In the genomic region with DNA sequence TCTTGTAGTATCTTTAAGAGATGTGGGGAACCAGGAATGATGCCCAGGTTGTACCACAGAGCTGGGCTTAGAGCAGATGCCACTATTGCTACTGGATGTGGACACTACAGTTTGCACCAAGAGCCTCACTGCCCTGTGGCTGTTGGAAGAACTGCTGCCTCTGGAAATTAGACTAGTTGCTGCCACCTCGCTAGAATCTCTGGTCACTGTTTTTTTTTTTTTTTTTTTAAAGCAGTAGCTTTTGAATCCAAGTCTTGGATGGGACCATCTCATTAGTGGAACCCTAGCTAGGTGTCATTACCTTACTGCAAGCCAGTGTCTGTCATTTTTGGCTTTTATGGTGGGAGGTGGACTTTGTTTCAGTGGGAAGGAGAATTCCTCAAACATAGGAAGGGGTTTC, we compare ENCODE assay signal across 11 cellular contexts.
DNase-seq lines count a peak whose midpoint lies in the region; ATAC-seq and TF ChIP-seq lines count a peak whose summit lies in the region.
"Had no signal": no experiment of that assay in that cellular context is flagged by ENCODE, and none has a peak within 500 bp of the region (broad histone marks: within the 10 kb centered on the region; RNA-seq: fewer than 3 reads in every experiment).

No MANE protein-coding gene starts in this region.

- no peaks in the 10 kb centered on the region for H3K9me3 Mint-ChIP-seq in activated CD4-positive, alpha-beta memory T cell treated with anti-CD3 and anti-CD28 coated beads, Interleukin-2, amount 10 ng/mL, durations not matched to agents 7 days and 5 days
- no peaks in the 10 kb centered on the region for H3K9me3 Mint-ChIP-seq in nephron progenitor cell
- H3K9me3 Mint-ChIP-seq: CD4-positive, alpha-beta T cell had no signal

- no peaks in the 10 kb centered on the region for H3K36me3 ChIP-seq in HCT116 (ENCODE audit: control insufficient read depth in 1 of 2, insufficient read depth in 2 of 2, low read length in 2 of 2)
- H3K36me3 ChIP-seq in brain microvascular endothelial cell (replicated peaks): no peaks in the 10 kb centered on the region
- H3K36me3 ChIP-seq in left lung: no peaks in the 10 kb centered on the region
- H3K36me3 ChIP-seq: cardiac muscle cell had no signal

- ATAC-seq in HCT116 (peak; percentile 86), left lung (peak; percentile 29), GM21529 (IDR thresholded peaks at IDR 0.05; ENCODE audit: unreplicated experiment) (no peak)

- no peak overlapping the region for H3K27ac Mint-ChIP-seq in activated CD4-positive, alpha-beta memory T cell treated with anti-CD3 and anti-CD28 coated beads, Interleukin-2, amount 10 ng/mL, durations not matched to agents 7 days and 5 days
- H3K27ac Mint-ChIP-seq in nephron progenitor cell: no peak overlapping the region
- H3K27ac Mint-ChIP-seq: CD4-positive, alpha-beta T cell had no signal

- TF ChIP-seq CTCF in HCT116 (IDR thresholded peaks at IDR 0.05 in 2 of 3, conservative IDR thresholded peaks at IDR 0.05 in 1 of 3; ENCODE audit: borderline replicate concordance in 1 of 3, insufficient read depth in 1 of 3, low read depth in 2 of 3, low read length in 2 of 3) (peak in 2 of 3 experiments; percentile 20 to 38; a peak in 3 of 6 replicates), brain microvascular endothelial cell (IDR thresholded peaks at IDR 0.05; ENCODE audit: low read depth, low read length, missing control alignments) (peak; percentile 40), left lung (IDR thresholded peaks at IDR 0.05) (no peak), nephron progenitor cell (IDR thresholded peaks at IDR 0.05) (no peak)

- in situ Hi-C loops in ACHN (cut with HindIII; ENCODE audit: low pct_ligation_motif_present, low pct_unique_long_range_greater_than_20kb, low sequenced_read_pairs): no loop called here
- in situ Hi-C loops in brain microvascular endothelial cell (cut with HindIII; ENCODE audit: low pct_ligation_motif_present, low sequenced_read_pairs): no loop called here

- POLR2A ChIA-PET in HCT116 (lab: Charles Lee): interaction anchor here (1.1 kb wide), 1 partner anchor 604 kb away, joined by 3 read pairs; no protein-coding TSS in a partner anchor
- POLR2A ChIA-PET in activated CD4-positive, alpha-beta memory T cell treated with anti-CD3 and anti-CD28 coated beads, Interleukin-2, amount 10 ng/mL, durations not matched to agents 7 days and 5 days (lab: Charles Lee): interaction anchor here (1.2 kb wide), 1 partner anchor 221 kb away, joined by 3 read pairs; no protein-coding TSS in a partner anchor

- no peak overlapping the region for H3K4me3 ChIP-seq in HCT116 (replicated peaks in 1 of 2; ENCODE audit: low read depth in 1 of 2, low read length in 2 of 2)
- H3K4me3 ChIP-seq in brain microvascular endothelial cell (ENCODE audit: low read depth, low read length): no peak overlapping the region
- H3K4me3 ChIP-seq in left lung: no peak overlapping the region
- H3K4me3 ChIP-seq: cardiac muscle cell, SJSA1 had no signal

- no peak for TF ChIP-seq POLR2A in HCT116 (IDR thresholded peaks at IDR 0.05; ENCODE audit: borderline replicate concordance, extremely low read depth, insufficient read depth, insufficient read length)

- no peaks in the 10 kb centered on the region for H3K9me2 ChIP-seq in HCT116 (ENCODE audit: insufficient read depth)

- RAD21 ChIA-PET in HCT116 (lab: Charles Lee; ENCODE audit: low non-redundant PET in 1 of 2, low total read pairs in 2 of 2, uncharacterized antibody in 2 of 2, unreplicated experiment in 2 of 2): no interaction called here

- peaks cover 9% of the 10 kb centered on the region; the same call in 1 of the 2 replicates for H3K79me2 ChIP-seq in HCT116 (ENCODE audit: insufficient read depth, low read length)

- H3K9me3 ChIP-seq in HCT116 (ENCODE audit: control insufficient read depth in 1 of 2, insufficient read depth in 1 of 2, low read depth in 1 of 2, low read length in 2 of 2) (no peaks in the 10 kb centered on the region), left lung (no peaks in the 10 kb centered on the region)

- peaks cover 14% of the 10 kb centered on the region for H3K4me1 Mint-ChIP-seq in activated CD4-positive, alpha-beta memory T cell treated with anti-CD3 and anti-CD28 coated beads, Interleukin-2, amount 10 ng/mL, durations not matched to agents 7 days and 5 days
- peaks cover 30% of the 10 kb centered on the region for H3K4me1 Mint-ChIP-seq in nephron progenitor cell

- intact Hi-C loops in HCT116 (cut with micrococcal nuclease): loop anchor here (5.0 kb wide), 1 partner anchor 60 kb away; no protein-coding TSS in a partner anchor
- intact Hi-C loops in left lung (cut with DNase I): no loop called here

- H3K4me1 ChIP-seq in HCT116 (ENCODE audit: control insufficient read depth in 1 of 2, insufficient read depth in 2 of 2, low read length in 2 of 2): peaks cover 8 to 10% of the 10 kb centered on the region in 2 experiments
- peaks cover under 1 to 8% of the 10 kb centered on the region in 2 donors for H3K4me1 ChIP-seq in left lung
- H3K4me1 ChIP-seq: SJSA1 had no signal

- no peak overlapping the region for H3K4me2 ChIP-seq in HCT116 (ENCODE audit: low read length)

- peak; percentile 38 for DNase-seq in ACHN
- DNase-seq in HCT116 (ENCODE audit: low read depth, low spot score): no peak
- peak; percentile 47 for DNase-seq in brain microvascular endothelial cell
- no peak for DNase-seq in left lung
- no peak for DNase-seq in activated CD4-positive, alpha-beta memory T cell treated with anti-CD3 and anti-CD28 coated beads, Interleukin-2, amount 10 ng/mL, durations not matched to agents 7 days and 5 days
- DNase-seq in nephron progenitor cell: no peak
- DNase-seq in NCI-H774 (lab: John Stamatoyannopoulos, UW): no peak
- DNase-seq: CD4-positive, alpha-beta T cell had no signal

- peaks cover 12% of the 10 kb centered on the region for H3K36me3 Mint-ChIP-seq in activated CD4-positive, alpha-beta memory T cell treated with anti-CD3 and anti-CD28 coated beads, Interleukin-2, amount 10 ng/mL, durations not matched to agents 7 days and 5 days (ENCODE audit: low read depth)
- H3K36me3 Mint-ChIP-seq in nephron progenitor cell (ENCODE audit: low read depth): peaks cover 28% of the 10 kb centered on the region

- H3K27me3 ChIP-seq in HCT116 (ENCODE audit: insufficient read depth, low read length) (no peaks in the 10 kb centered on the region), brain microvascular endothelial cell (replicated peaks) (no peaks in the 10 kb centered on the region), left lung (no peaks in the 10 kb centered on the region)
- H3K27me3 ChIP-seq: cardiac muscle cell, SJSA1 had no signal

- peak; percentile 33; the same call in 1 of the 2 replicates for TF ChIP-seq RAD21 in HCT116 (IDR thresholded peaks at IDR 0.05; ENCODE audit: low read depth)

- H4K20me1 ChIP-seq in HCT116 (ENCODE audit: insufficient read depth): no peaks in the 10 kb centered on the region

- H3K27ac ChIP-seq in HCT116 (ENCODE audit: low read depth, low read length) (no peak overlapping the region), brain microvascular endothelial cell (no peak overlapping the region), left lung (no peak overlapping the region)
- H3K27ac ChIP-seq: cardiac muscle cell, SJSA1 had no signal

- CTCF ChIA-PET in HCT116 (lab: Charles Lee): interaction anchor here (0.6 kb wide), 1 partner anchor 47 kb away, joined by 3 read pairs; no protein-coding TSS in a partner anchor
- CTCF ChIA-PET in activated CD4-positive, alpha-beta memory T cell treated with anti-CD3 and anti-CD28 coated beads, Interleukin-2, amount 10 ng/mL, durations not matched to agents 7 days and 5 days (lab: Charles Lee): interaction anchor here (5.3 kb wide), 1 partner anchor 29 kb away, joined by 34 read pairs; no protein-coding TSS in a partner anchor

- no peak overlapping the region for H2AFZ ChIP-seq in HCT116 (ENCODE audit: low read depth, low read length, poor library complexity, severe bottlenecking)

- no peak overlapping the region for H3K4me3 Mint-ChIP-seq in activated CD4-positive, alpha-beta memory T cell treated with anti-CD3 and anti-CD28 coated beads, Interleukin-2, amount 10 ng/mL, durations not matched to agents 7 days and 5 days
- no peak overlapping the region for H3K4me3 Mint-ChIP-seq in nephron progenitor cell
- H3K4me3 Mint-ChIP-seq: CD4-positive, alpha-beta T cell had no signal

- no peaks in the 10 kb centered on the region for H3K27me3 Mint-ChIP-seq in activated CD4-positive, alpha-beta memory T cell treated with anti-CD3 and anti-CD28 coated beads, Interleukin-2, amount 10 ng/mL, durations not matched to agents 7 days and 5 days
- no peaks in the 10 kb centered on the region for H3K27me3 Mint-ChIP-seq in nephron progenitor cell (ENCODE audit: low read depth, poor library complexity)
- H3K27me3 Mint-ChIP-seq: CD4-positive, alpha-beta T cell had no signal

- no peak overlapping the region for H3K9ac ChIP-seq in HCT116 (ENCODE audit: low read length)

- BruUV-seq in HCT116 (replicated peaks; lab: Mats Ljungman, UMichigan): no TSS peak

TF ChIP-seq in HCT116, 20 proteins besides CTCF, POLR2A, EP300 and RAD21 (continues in another document):
- TF ChIP-seq EZH2phosphoT487 (IDR thresholded peaks at IDR 0.05; ENCODE audit: borderline replicate concordance) (no peak), ZNF274 (IDR thresholded peaks at IDR 0.05; ENCODE audit: low read depth, low read length) (no peak), REST (IDR thresholded peaks at IDR 0.05; ENCODE audit: low read depth) (no peak)

Comparison
In these comparisons a context has a peak if more than half of its experiments do, and no peak if none do; other contexts are left out.
1. DNase-seq: peak in ACHN (single experiment) and brain microvascular endothelial cell (single experiment); none in HCT116 (single experiment), left lung (0 of 2), activated CD4-positive, alpha-beta memory T cell treated with anti-CD3 and anti-CD28 coated beads, Interleukin-2, amount 10 ng/mL, durations not matched to agents 7 days and 5 days (single experiment), nephron progenitor cell (single experiment) and NCI-H774 (single experiment).
2. CTCF ChIP-seq: peak in HCT116 (2 of 3) and brain microvascular endothelial cell (single experiment); none in left lung (0 of 2) and nephron progenitor cell (single experiment).